8 cellular contexts compared by ENCODE assay signal in genomic region chr9:22119537-22120167, GRCh38.
DNase-seq lines count a peak whose midpoint lies in the region; ATAC-seq lines count a peak whose summit lies in the region.

No MANE protein-coding gene starts in this region.

- H2AFZ ChIP-seq in Karpas-422 (ENCODE audit: low read length) = no peak overlapping the region

- H3K9me3 ChIP-seq in CD4-positive, CD25-positive, alpha-beta regulatory T cell (ENCODE audit: control insufficient read depth in 2 of 2, low read length in 2 of 2) = no peaks in the 10 kb centered on the region
- H3K9me3 ChIP-seq in Karpas-422 (ENCODE audit: low read length) = no peaks in the 10 kb centered on the region

- peaks cover 9% of the 10 kb centered on the region for H3K27me3 Mint-ChIP-seq in CD4-positive, CD25-positive, alpha-beta regulatory T cell

- no peaks in the 10 kb centered on the region for H3K9me2 ChIP-seq in Karpas-422 (replicated peaks; ENCODE audit: insufficient read depth, low read length)

- H3K4me2 ChIP-seq in Karpas-422 (ENCODE audit: low read depth, low read length, poor library complexity, severe bottlenecking) = no peak overlapping the region

- no peaks in the 10 kb centered on the region for H4K20me1 ChIP-seq in Karpas-422 (ENCODE audit: insufficient read depth, low read depth, low read length)

- peaks cover 0 to 12% (median 3%) of the 10 kb centered on the region in 4 donors for H3K4me1 Mint-ChIP-seq in CD4-positive, CD25-positive, alpha-beta regulatory T cell

- no peaks in the 10 kb centered on the region for H3K79me2 ChIP-seq in Karpas-422 (ENCODE audit: low read length)

- no peak overlapping the region for H3K4me3 ChIP-seq in CD4-positive, CD25-positive, alpha-beta regulatory T cell (ENCODE audit: low read depth, low read length)
- no peak overlapping the region for H3K4me3 ChIP-seq in Karpas-422 (ENCODE audit: low read length)

- H3K9ac ChIP-seq in Karpas-422 (ENCODE audit: low read length) = no peak overlapping the region

- no peak overlapping the region for H3K27ac ChIP-seq in CD4-positive, CD25-positive, alpha-beta regulatory T cell (ENCODE audit: insufficient read depth, low read length, poor library complexity, severe bottlenecking)
- no peak overlapping the region for H3K27ac ChIP-seq in Karpas-422 (ENCODE audit: low read length)

- DNase-seq in CD4-positive, CD25-positive, alpha-beta regulatory T cell = peak in 2 of 3 donors; percentile 25 to 87
- DNase-seq in Karpas-422 (peak; percentile 76), astrocyte of the hippocampus (ENCODE audit: low read depth, low spot score) (peak; percentile 56), medulla oblongata (ENCODE audit: extremely low spot score) (peak; percentile 28), amniotic stem cell (lab: John Stamatoyannopoulos, UW) (no peak)

- no peaks in the 10 kb centered on the region for H3K36me3 ChIP-seq in CD4-positive, CD25-positive, alpha-beta regulatory T cell (ENCODE audit: control insufficient read depth, insufficient read depth, low read length)
- H3K36me3 ChIP-seq in Karpas-422 (ENCODE audit: insufficient read depth, low read length) = no peaks in the 10 kb centered on the region

- H3K36me3 Mint-ChIP-seq in CD4-positive, CD25-positive, alpha-beta regulatory T cell = no peaks in the 10 kb centered on the region

- peaks cover 2% of the 10 kb centered on the region for H3K27me3 ChIP-seq in CD4-positive, CD25-positive, alpha-beta regulatory T cell (ENCODE audit: control insufficient read depth, insufficient read depth, low read length)
- H3K27me3 ChIP-seq in Karpas-422 (ENCODE audit: low read length) = no peaks in the 10 kb centered on the region

- no peak overlapping the region for H3K27ac Mint-ChIP-seq in CD4-positive, CD25-positive, alpha-beta regulatory T cell

- H3K4me3 Mint-ChIP-seq in CD4-positive, CD25-positive, alpha-beta regulatory T cell = no peak overlapping the region

- peak; percentile 73 to 79 for ATAC-seq in CD4-positive, CD25-positive, alpha-beta regulatory T cell (ENCODE audit: low read depth in 2 of 2)
- ATAC-seq in GM18520 (IDR thresholded peaks at IDR 0.05; ENCODE audit: unreplicated experiment) (peak; percentile 56), GM18873 (IDR thresholded peaks at IDR 0.05; ENCODE audit: low FRiP score, unreplicated experiment) (no peak), GM21723 (IDR thresholded peaks at IDR 0.05; ENCODE audit: unreplicated experiment) (no peak)

- no peaks in the 10 kb centered on the region for H3K9me3 Mint-ChIP-seq in CD4-positive, CD25-positive, alpha-beta regulatory T cell

- H3K4me1 ChIP-seq in CD4-positive, CD25-positive, alpha-beta regulatory T cell (ENCODE audit: control insufficient read depth, insufficient read depth, low read length, poor library complexity, severe bottlenecking) = no peaks in the 10 kb centered on the region
- no peaks in the 10 kb centered on the region for H3K4me1 ChIP-seq in Karpas-422 (ENCODE audit: low read length)

Comparison
In these comparisons a context has a peak if more than half of its experiments do, and no peak if none do; other contexts are left out.
1. ATAC-seq: peak in CD4-positive, CD25-positive, alpha-beta regulatory T cell (2 of 2) and GM18520 (single experiment); none in GM18873 (single experiment) and GM21723 (single experiment).